In the genomic region with DNA sequence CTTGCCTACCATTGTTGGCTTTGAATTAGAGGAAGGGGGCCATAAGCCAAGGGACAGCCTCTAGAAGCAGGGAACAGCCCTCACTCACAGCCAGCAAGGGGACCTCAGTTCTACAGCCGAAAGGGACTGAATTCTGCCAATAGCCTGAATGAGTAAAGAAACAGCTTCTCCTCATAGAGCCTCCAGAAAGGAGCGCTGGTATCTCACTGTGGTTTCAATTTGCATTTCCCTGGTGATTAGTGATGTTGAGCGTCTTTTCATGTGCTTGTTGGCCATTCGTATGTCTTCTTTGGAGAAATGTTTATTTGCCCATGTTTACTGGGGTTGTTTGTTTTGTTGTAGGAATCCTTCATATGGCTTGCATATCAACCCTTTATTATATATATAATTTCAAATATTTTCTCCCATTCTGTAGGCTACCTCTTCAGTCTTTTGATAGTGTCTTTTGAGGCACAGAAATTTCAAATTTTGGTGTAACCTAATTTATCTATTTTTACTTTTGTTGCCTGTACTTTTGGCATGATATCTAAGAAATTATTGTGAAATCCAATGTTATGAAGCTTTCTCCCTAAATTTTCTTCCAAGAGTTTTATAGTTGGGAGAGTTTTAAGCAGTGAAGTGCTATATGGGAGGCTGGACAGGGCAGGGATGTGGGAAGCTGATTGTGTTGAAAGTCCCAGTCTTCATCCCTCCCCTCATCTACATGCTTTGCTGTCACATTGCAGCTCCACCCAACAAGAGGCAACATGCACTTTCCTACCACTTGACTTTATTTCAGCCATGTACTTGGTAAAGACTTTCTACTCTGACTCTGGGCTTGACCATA, we compare ENCODE assay signal across 21 cellular contexts. TPM values are rescaled to one million over a fixed set of nuclear protein-coding genes. Genes with fewer than 3 reads are reported as not detected.
DNase-seq lines count a peak whose midpoint lies in the region; ATAC-seq, FAIRE-seq and TF ChIP-seq lines count a peak whose summit lies in the region.
"Had no signal": no experiment of that assay in that cellular context is flagged by ENCODE, and none has a peak within 500 bp of the region (broad histone marks: within the 10 kb centered on the region; RNA-seq: fewer than 3 reads in every experiment).

No MANE protein-coding gene starts in this region.

- H3K27ac ChIP-seq in HepG2 (ENCODE audit: extremely low read length, insufficient read depth, low read length) = no peak overlapping the region
- H3K27ac ChIP-seq in right lobe of liver = no peak overlapping the region
- H3K27ac ChIP-seq: brain microvascular endothelial cell had no signal

- FAIRE-seq in HepG2 (lab: Jason Lieb, UNC) = no peak

- no peaks in the 10 kb centered on the region for H4K20me1 ChIP-seq in HepG2 (ENCODE audit: insufficient read depth, low read length)

- peaks cover 7% of the 10 kb centered on the region for H3K4me1 ChIP-seq in HepG2 (ENCODE audit: insufficient read depth, low read length)
- no peaks in the 10 kb centered on the region for H3K4me1 ChIP-seq in right lobe of liver

- H3K36me3 Mint-ChIP-seq in activated T-cell treated with anti-CD3 and anti-CD28 coated beads, Interleukin-2, amount 50 U/mL, for 4 hours (ENCODE audit: insufficient read depth) = no peaks in the 10 kb centered on the region
- H3K36me3 Mint-ChIP-seq: activated naive CD8-positive, alpha-beta T cell treated with anti-CD3 and anti-CD28 coated beads, Interleukin-2, amount 10 ng/mL, durations not matched to agents 7 days and 5 days; natural killer cell had no signal

- in situ Hi-C loops in HepG2 (cut with HindIII; ENCODE audit: extremely low pct_ligation_motif_present, low pct_unique_long_range_greater_than_20kb) = no loop called here

- no peaks in the 10 kb centered on the region for H3K27me3 Mint-ChIP-seq in activated T-cell treated with anti-CD3 and anti-CD28 coated beads, Interleukin-2, amount 50 U/mL, for 4 hours (ENCODE audit: low read depth)

- H3K4me2 ChIP-seq in HepG2 (ENCODE audit: low read depth, low read length) = no peak overlapping the region
- H3K4me2 ChIP-seq: smooth muscle cell had no signal

- TF ChIP-seq CTCF in HepG2 (CRISPR knock-in tag; IDR thresholded peaks at IDR 0.05) (no peak), right lobe of liver (IDR thresholded peaks at IDR 0.05) (no peak), fibroblast of the aortic adventitia (IDR thresholded peaks at IDR 0.05; ENCODE audit: insufficient read depth, low read length) (no peak)

- H3K79me2 ChIP-seq in HepG2 (ENCODE audit: insufficient read depth, low read length) = no peaks in the 10 kb centered on the region

- no peak overlapping the region for H2AFZ ChIP-seq in HepG2 (ENCODE audit: low read length)

- no peaks in the 10 kb centered on the region for H3K4me1 Mint-ChIP-seq in activated T-cell treated with anti-CD3 and anti-CD28 coated beads, Interleukin-2, amount 50 U/mL, for 4 hours (ENCODE audit: low read depth)
- H3K4me1 Mint-ChIP-seq: activated naive CD8-positive, alpha-beta T cell treated with anti-CD3 and anti-CD28 coated beads, Interleukin-2, amount 10 ng/mL, durations not matched to agents 7 days and 5 days; natural killer cell had no signal

- H3K36me3 ChIP-seq in HepG2 (replicated peaks in 1 of 2; ENCODE audit: control insufficient read depth in 1 of 2, insufficient read depth in 2 of 2, low read length in 2 of 2) (no peaks in the 10 kb centered on the region), right lobe of liver (no peaks in the 10 kb centered on the region)
- H3K36me3 ChIP-seq: brain microvascular endothelial cell had no signal

- H3K4me3 ChIP-seq in HepG2 (replicated peaks in 1 of 3; ENCODE audit: insufficient read depth in 1 of 3, low read depth in 2 of 3, low read length in 3 of 3) = no peak overlapping the region
- no peak overlapping the region for H3K4me3 ChIP-seq in right lobe of liver
- no peak overlapping the region for H3K4me3 ChIP-seq in fibroblast of the aortic adventitia (ENCODE audit: low read depth, low read length)
- H3K4me3 ChIP-seq: smooth muscle cell had no signal

- TF ChIP-seq EP300 in HepG2 (IDR thresholded peaks at IDR 0.05; ENCODE audit: low read depth in 2 of 2, low read length in 2 of 2) = no peak
- no peak for TF ChIP-seq EP300 in HepG2 (CRISPR knock-in tag; IDR thresholded peaks at IDR 0.05; ENCODE audit: borderline replicate concordance)

- H3K4me3 Mint-ChIP-seq in activated T-cell treated with anti-CD3 and anti-CD28 coated beads, Interleukin-2, amount 50 U/mL, for 4 hours = no peak overlapping the region
- H3K4me3 Mint-ChIP-seq: activated naive CD8-positive, alpha-beta T cell treated with anti-CD3 and anti-CD28 coated beads, Interleukin-2, amount 10 ng/mL, durations not matched to agents 7 days and 5 days; natural killer cell; T-helper 1 cell treated with Interleukin-12 subunit alpha and Interleukin-12 subunit beta and Interleukin-4 antibody, amounts not matched to agents 30 μg/mL and 1 μg/mL, for 36 hours had no signal

- no peak for DNase-seq in HepG2 (ENCODE audit: low spot score)
- no peak for DNase-seq in right lobe of liver
- DNase-seq in NAMALWA (ENCODE audit: low spot score) = peak; percentile 44
- peak; percentile 32 for DNase-seq in fibroblast of the aortic adventitia (ENCODE audit: low read depth)
- no peak for DNase-seq in activated T-cell treated with anti-CD3 and anti-CD28 coated beads, Interleukin-2, amount 50 U/mL, for 4 hours
- DNase-seq: 8988T; activated CD4-positive, CD25-positive, alpha-beta regulatory T cell; activated CD8-positive, alpha-beta memory T cell treated with anti-CD3 and anti-CD28 coated beads for 24 hours; activated naive CD8-positive, alpha-beta T cell treated with anti-CD3 and anti-CD28 coated beads, Interleukin-2, amount 10 ng/mL, durations not matched to agents 7 days and 5 days; brain microvascular endothelial cell; DMS53; glutamatergic neuron; GOT3; natural killer cell; NCI-H446; SHP77 had no signal

- CTCF ChIA-PET in HepG2 (lab: Yijun Ruan, JAX; ENCODE audit: low intra/inter-chr PET ratio, low total read pairs) = no interaction called here

- no peak for TF ChIP-seq RAD21 in HepG2 (CRISPR knock-in tag; IDR thresholded peaks at IDR 0.05)

- H3K9me3 Mint-ChIP-seq in activated T-cell treated with anti-CD3 and anti-CD28 coated beads, Interleukin-2, amount 50 U/mL, for 4 hours = no peaks in the 10 kb centered on the region
- H3K9me3 Mint-ChIP-seq: activated naive CD8-positive, alpha-beta T cell treated with anti-CD3 and anti-CD28 coated beads, Interleukin-2, amount 10 ng/mL, durations not matched to agents 7 days and 5 days; natural killer cell; T-helper 1 cell treated with Interleukin-12 subunit alpha and Interleukin-12 subunit beta and Interleukin-4 antibody, amounts not matched to agents 30 μg/mL and 1 μg/mL, for 36 hours had no signal

- intact Hi-C loops in HepG2 (cut with micrococcal nuclease; ENCODE audit: unreplicated experiment) (no loop called here), right lobe of liver (cut with DNase I) (no loop called here)

- POLR2A ChIA-PET in HepG2 (lab: Yijun Ruan, JAX) = no interaction called here

- TF ChIP-seq POLR2A in HepG2 (IDR thresholded peaks at IDR 0.05; ENCODE audit: insufficient read depth in 1 of 2, low read depth in 2 of 2, low read length in 2 of 2) (no peak), right lobe of liver (IDR thresholded peaks at IDR 0.05) (no peak)

- peaks cover 5 to 10% of the 10 kb centered on the region in 2 experiments; a peak in 3 of 5 replicates for H3K27me3 ChIP-seq in HepG2 (ENCODE audit: control insufficient read depth in 1 of 2, insufficient read depth in 2 of 2, low read length in 2 of 2)
- no peaks in the 10 kb centered on the region for H3K27me3 ChIP-seq in right lobe of liver
- H3K27me3 ChIP-seq: brain microvascular endothelial cell had no signal

- H3K9me3 ChIP-seq in HepG2 (ENCODE audit: low read length) = no peaks in the 10 kb centered on the region
- no peaks in the 10 kb centered on the region for H3K9me3 ChIP-seq in right lobe of liver

- H3K9ac ChIP-seq in HepG2 (ENCODE audit: insufficient read depth, low read depth, low read length) = no peak overlapping the region

- ATAC-seq in HepG2 (no peak), right lobe of liver (no peak), HG02763 (IDR thresholded peaks at IDR 0.05; ENCODE audit: unreplicated experiment) (no peak), SK-N-SH treated with all-trans-retinoic acid at 6 μM for 48 hours (no peak), GM18861 (IDR thresholded peaks at IDR 0.05; ENCODE audit: unreplicated experiment) (no peak)
- no peak for ATAC-seq in activated T-cell treated with anti-CD3 and anti-CD28 coated beads, Interleukin-2, amount 50 U/mL, for 4 hours
- ATAC-seq: natural killer cell had no signal

- BruUV-seq in HepG2 (replicated peaks; lab: Mats Ljungman, UMichigan) = no TSS peak

- 20% methylated on average over 4 of the region's 4 CpGs for WGBS in HepG2 (ENCODE audit: low lambda C conversion rate)
- WGBS in right lobe of liver (ENCODE audit: insufficient coverage, low coverage, low lambda C conversion rate, missing lambda C conversion rate) = 58% methylated on average over 3 of the region's 4 CpGs

RNA-seq across cellular contexts. Expression of gene GPCPD1, which starts 57.1 kb away (rescaled TPM):
- 9.6 and 12.9 TPM in 2 replicates for total RNA-seq in HepG2 (2016; rRNA removed; fragmentation: Illumina TruSeq; extraction: Trizol)
- 1.7 and 2.0 TPM in 2 replicates for total RNA-seq in HepG2 (2016; cell fraction: cytosol; rRNA removed; fragmentation: Illumina TruSeq; extraction: Trizol; ENCODE audit: low read depth)
- total RNA-seq in HepG2 (2016; cell fraction: insoluble cytoplasmic fraction; rRNA removed; fragmentation: Illumina TruSeq; extraction: Trizol) = 10.1 and 11.2 TPM in 2 replicates
- total RNA-seq in HepG2 (2016; cell fraction: membrane; rRNA removed; fragmentation: Illumina TruSeq; extraction: Trizol) = 5.0 and 5.2 TPM in 2 replicates
- 17.4 and 18.2 TPM in 2 replicates for total RNA-seq in HepG2 (2016; cell fraction: nucleus; rRNA removed; fragmentation: Illumina TruSeq; extraction: Trizol)
- 6.3 and 6.7 TPM in 2 replicates for polyA plus RNA-seq in HepG2 (2011; rRNA removed)
- 1.8 and 4.4 TPM in 2 replicates for polyA plus RNA-seq in HepG2 (2011; cell fraction: cytosol; rRNA removed)
- polyA plus RNA-seq in HepG2 (2011; cell fraction: nucleus; rRNA removed) = 9.4 and 12.1 TPM in 2 replicates
- 5.0 and 5.1 TPM in 2 replicates for polyA plus RNA-seq in HepG2 (2012)
- 0.69 and 0.74 TPM in 2 replicates for polyA plus RNA-seq in HepG2 (2016; cell fraction: cytosol; fragmentation: Illumina TruSeq; extraction: Trizol; ENCODE audit: low read depth)
- polyA plus RNA-seq in HepG2 (2016; cell fraction: insoluble cytoplasmic fraction; fragmentation: Illumina TruSeq; extraction: Trizol; ENCODE audit: low read depth) = 8.8 and 8.9 TPM in 2 replicates
- 1.7 and 2.4 TPM in 2 replicates for polyA plus RNA-seq in HepG2 (2016; cell fraction: membrane; fragmentation: Illumina TruSeq; extraction: Trizol; ENCODE audit: low read depth)
- 17.1 and 19.1 TPM in 2 replicates for polyA plus RNA-seq in HepG2 (2016; cell fraction: nucleus; fragmentation: Illumina TruSeq; extraction: Trizol; ENCODE audit: insufficient read depth, low read depth)
- 2.9 and 4.9 TPM in 2 replicates for polyA minus RNA-seq in HepG2 (2011; rRNA and poly(A)+ RNA removed; ENCODE audit: low replicate concordance)
- 2.1 and 4.7 TPM in 2 replicates for polyA minus RNA-seq in HepG2 (2011; cell fraction: cytosol; rRNA and poly(A)+ RNA removed)
- polyA minus RNA-seq in HepG2 (2011; cell fraction: nucleus; rRNA and poly(A)+ RNA removed) = 32.1 and 32.7 TPM in 2 replicates
- 1 to 10 TPM; 3.6 to 9.2 (median 5.8) TPM for total RNA-seq in right lobe of liver
- 29.5 and 29.7 TPM in 2 replicates for total RNA-seq in fibroblast of the aortic adventitia (ENCODE audit: low replicate concordance)
- total RNA-seq in activated T-cell treated with anti-CD3 and anti-CD28 coated beads, Interleukin-2, amount 50 U/mL, for 4 hours = 10 to 100 TPM; 21.4 to 26.3 (median 24.4) TPM

Comparison
In these comparisons a context has a peak if more than half of its experiments do, and no peak if none do; other contexts are left out.
1. DNase-seq: peak in NAMALWA (single experiment) and fibroblast of the aortic adventitia (single experiment); none in HepG2 (single experiment), right lobe of liver (0 of 3) and activated T-cell treated with anti-CD3 and anti-CD28 coated beads, Interleukin-2, amount 50 U/mL, for 4 hours (single experiment).